Comparison of ENCODE assay signal across 15 cellular contexts in genomic region chr16:72940886-72941285, GRCh38.
DNase-seq lines count a peak whose midpoint lies in the region; TF ChIP-seq lines count a peak whose summit lies in the region.
"Had no signal": no experiment of that assay in that cellular context is flagged by ENCODE, and none has a peak within 500 bp of the region (broad histone marks: within the 10 kb centered on the region; RNA-seq: fewer than 3 reads in every experiment).

No MANE protein-coding gene starts in this region.

- peaks cover 82% of the 10 kb centered on the region for H3K4me1 Mint-ChIP-seq in chondrocyte (ENCODE audit: low read depth)

- no peaks in the 10 kb centered on the region for H3K36me3 ChIP-seq in spleen
- H3K36me3 ChIP-seq: HAP-1 had no signal

- no peaks in the 10 kb centered on the region for H3K9me3 ChIP-seq in spleen
- H3K9me3 ChIP-seq: A549, HAP-1 had no signal

- peak overlapping the region; percentile 54 for H3K27ac Mint-ChIP-seq in chondrocyte (ENCODE audit: unreplicated experiment)
- H3K27ac Mint-ChIP-seq: CD8-positive, alpha-beta T cell had no signal

- no peaks in the 10 kb centered on the region for H3K27me3 Mint-ChIP-seq in chondrocyte (ENCODE audit: low read depth)

- TF ChIP-seq POLR2A in spleen (IDR thresholded peaks at IDR 0.05), result no peak

- WGBS in spleen, 5 donors, result 92 to 99% (median 95%) methylated on average over 5 of the region's 5 CpGs

- no peak overlapping the region for H3K27ac ChIP-seq in spleen

- H3K4me3 Mint-ChIP-seq in chondrocyte (ENCODE audit: unreplicated experiment), result no peak overlapping the region
- H3K4me3 Mint-ChIP-seq: CD14-positive monocyte; CD8-positive, alpha-beta T cell had no signal

- DNase-seq in chondrocyte (ENCODE audit: low spot score), result no peak
- peak; percentile 26 for DNase-seq in islet precursor cell
- DNase-seq in posterior vena cava (ENCODE audit: low spot score), result peak; percentile 51
- peak; percentile 2 for DNase-seq in spleen
- DNase-seq in SHP77 (lab: John Stamatoyannopoulos, UW), result no peak
- no peak for DNase-seq in activated CD4-positive, alpha-beta T cell treated with anti-CD3 and anti-CD28 coated beads, Interleukin-2, amount 50 U/mL, for 1 hour
- DNase-seq in NCI-H146 treated with DMSO at 0.1 percent for 48 hours (lab: John Stamatoyannopoulos, UW; ENCODE audit: unreplicated experiment), result no peak
- DNase-seq: CD8-positive, alpha-beta T cell; COR-L47; DND-41; GDM1; GOT3 had no signal

- no peaks in the 10 kb centered on the region for H3K9me3 Mint-ChIP-seq in chondrocyte (ENCODE audit: low read depth)
- H3K9me3 Mint-ChIP-seq: CD14-positive monocyte; CD8-positive, alpha-beta T cell had no signal

- TF ChIP-seq CTCF in chondrocyte (IDR thresholded peaks at IDR 0.05) (no peak), spleen (IDR thresholded peaks at IDR 0.05 in 8 of 11, conservative IDR thresholded peaks at IDR 0.05 in 3 of 11) (no peak)

- no peak overlapping the region for H3K4me3 ChIP-seq in spleen
- H3K4me3 ChIP-seq: A549, HAP-1 had no signal

- H3K4me1 ChIP-seq in spleen, result peaks cover 0 to 23% (median 10%) of the 10 kb centered on the region in 6 donors

- H3K27me3 ChIP-seq in spleen (replicated peaks in 1 of 7), result no peaks in the 10 kb centered on the region

- H3K36me3 Mint-ChIP-seq in chondrocyte (ENCODE audit: low read depth), result peaks cover 13% of the 10 kb centered on the region
- H3K36me3 Mint-ChIP-seq: CD8-positive, alpha-beta T cell had no signal

- intact Hi-C loops in posterior vena cava (cut with DNase I) (loop anchor here in 1 of 2 donors (5.0 kb wide), 2 partner anchors 36 to 106 kb away; partner anchors contain the start of gene ZFHX3), spleen (cut with DNase I; ENCODE audit: low total_unique reads) (no loop called here)

Comparison
In these comparisons a context has a peak if more than half of its experiments do, and no peak if none do; other contexts are left out.
1. DNase-seq: peak in islet precursor cell (single experiment), posterior vena cava (single experiment) and spleen (single experiment); none in chondrocyte (single experiment), SHP77 (0 of 2), activated CD4-positive, alpha-beta T cell treated with anti-CD3 and anti-CD28 coated beads, Interleukin-2, amount 50 U/mL, for 1 hour (single experiment) and NCI-H146 treated with DMSO at 0.1 percent for 48 hours (single experiment).